In the genomic region with DNA sequence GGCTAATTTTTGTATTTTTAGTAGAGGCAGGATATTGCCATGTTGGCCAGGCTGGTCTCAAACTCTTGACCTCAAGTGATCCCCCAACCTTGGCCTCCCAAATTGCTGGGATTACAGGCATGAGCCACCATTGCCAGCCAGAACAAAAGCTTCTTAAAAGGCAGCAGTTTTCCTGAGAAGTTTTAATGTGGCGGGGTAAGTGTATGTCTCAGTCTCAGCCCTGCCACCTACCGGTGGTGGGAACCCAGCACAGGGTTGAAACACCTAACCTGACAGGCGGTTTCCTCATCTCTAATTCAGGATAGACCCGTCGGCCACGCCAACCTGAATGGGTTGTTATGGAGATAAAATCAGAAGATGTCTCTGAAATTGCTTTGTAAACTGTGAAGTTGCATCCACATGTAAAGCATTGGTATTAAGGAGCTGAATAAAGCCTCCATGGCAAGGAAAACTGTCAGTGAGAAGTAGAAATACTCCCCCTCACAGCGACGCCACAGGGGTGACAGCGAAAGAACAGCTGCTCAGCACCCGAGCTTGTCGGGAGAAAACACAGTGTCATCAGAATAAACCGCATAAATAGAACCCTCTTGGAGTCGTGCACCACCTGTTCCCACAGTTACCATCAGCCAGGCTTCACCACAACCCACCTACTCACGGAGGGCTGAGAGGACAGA, we compare ENCODE assay signal across 1 cellular context.
TF ChIP-seq lines count a peak whose summit lies in the region.

No MANE protein-coding gene starts in this region.

TF ChIP-seq in HCT116, 20 proteins besides CTCF, POLR2A, EP300 and RAD21 (continued from another document):
- TF ChIP-seq, protein P1, sequence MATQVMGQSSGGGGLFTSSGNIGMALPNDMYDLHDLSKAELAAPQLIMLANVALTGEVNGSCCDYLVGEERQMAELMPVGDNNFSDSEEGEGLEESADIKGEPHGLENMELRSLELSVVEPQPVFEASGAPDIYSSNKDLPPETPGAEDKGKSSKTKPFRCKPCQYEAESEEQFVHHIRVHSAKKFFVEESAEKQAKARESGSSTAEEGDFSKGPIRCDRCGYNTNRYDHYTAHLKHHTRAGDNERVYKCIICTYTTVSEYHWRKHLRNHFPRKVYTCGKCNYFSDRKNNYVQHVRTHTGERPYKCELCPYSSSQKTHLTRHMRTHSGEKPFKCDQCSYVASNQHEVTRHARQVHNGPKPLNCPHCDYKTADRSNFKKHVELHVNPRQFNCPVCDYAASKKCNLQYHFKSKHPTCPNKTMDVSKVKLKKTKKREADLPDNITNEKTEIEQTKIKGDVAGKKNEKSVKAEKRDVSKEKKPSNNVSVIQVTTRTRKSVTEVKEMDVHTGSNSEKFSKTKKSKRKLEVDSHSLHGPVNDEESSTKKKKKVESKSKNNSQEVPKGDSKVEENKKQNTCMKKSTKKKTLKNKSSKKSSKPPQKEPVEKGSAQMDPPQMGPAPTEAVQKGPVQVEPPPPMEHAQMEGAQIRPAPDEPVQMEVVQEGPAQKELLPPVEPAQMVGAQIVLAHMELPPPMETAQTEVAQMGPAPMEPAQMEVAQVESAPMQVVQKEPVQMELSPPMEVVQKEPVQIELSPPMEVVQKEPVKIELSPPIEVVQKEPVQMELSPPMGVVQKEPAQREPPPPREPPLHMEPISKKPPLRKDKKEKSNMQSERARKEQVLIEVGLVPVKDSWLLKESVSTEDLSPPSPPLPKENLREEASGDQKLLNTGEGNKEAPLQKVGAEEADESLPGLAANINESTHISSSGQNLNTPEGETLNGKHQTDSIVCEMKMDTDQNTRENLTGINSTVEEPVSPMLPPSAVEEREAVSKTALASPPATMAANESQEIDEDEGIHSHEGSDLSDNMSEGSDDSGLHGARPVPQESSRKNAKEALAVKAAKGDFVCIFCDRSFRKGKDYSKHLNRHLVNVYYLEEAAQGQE (IDR thresholded peaks at IDR 0.05; ENCODE audit: low read depth), result no peak
- no peak for TF ChIP-seq CEBPB (IDR thresholded peaks at IDR 0.05; ENCODE audit: low read depth)
- TF ChIP-seq ELF1 (IDR thresholded peaks at IDR 0.05; ENCODE audit: borderline replicate concordance, low read depth), result no peak
- TF ChIP-seq YY1 (IDR thresholded peaks at IDR 0.05; ENCODE audit: extremely low read depth, insufficient replicate concordance, low read depth, low read length), result no peak
- TF ChIP-seq, protein P2, sequence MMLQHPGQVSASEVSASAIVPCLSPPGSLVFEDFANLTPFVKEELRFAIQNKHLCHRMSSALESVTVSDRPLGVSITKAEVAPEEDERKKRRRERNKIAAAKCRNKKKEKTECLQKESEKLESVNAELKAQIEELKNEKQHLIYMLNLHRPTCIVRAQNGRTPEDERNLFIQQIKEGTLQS (IDR thresholded peaks at IDR 0.05), result no peak
- TF ChIP-seq ZFX (IDR thresholded peaks at IDR 0.05), result no peak
- no peak for TF ChIP-seq ZNF274 (IDR thresholded peaks at IDR 0.05; ENCODE audit: low read depth, low read length)
- no peak for TF ChIP-seq CBX3 (IDR thresholded peaks at IDR 0.05; ENCODE audit: low read depth)
- no peak for TF ChIP-seq FOSL1 (IDR thresholded peaks at IDR 0.05; ENCODE audit: low read depth)
- TF ChIP-seq EZH2 (IDR thresholded peaks at IDR 0.05), result no peak
- no peak for TF ChIP-seq SRF (IDR thresholded peaks at IDR 0.05; ENCODE audit: low read depth)
- no peak for TF ChIP-seq SIN3A (IDR thresholded peaks at IDR 0.05; ENCODE audit: low read depth)
